11 cellular contexts compared by ENCODE assay signal in the genomic region with DNA sequence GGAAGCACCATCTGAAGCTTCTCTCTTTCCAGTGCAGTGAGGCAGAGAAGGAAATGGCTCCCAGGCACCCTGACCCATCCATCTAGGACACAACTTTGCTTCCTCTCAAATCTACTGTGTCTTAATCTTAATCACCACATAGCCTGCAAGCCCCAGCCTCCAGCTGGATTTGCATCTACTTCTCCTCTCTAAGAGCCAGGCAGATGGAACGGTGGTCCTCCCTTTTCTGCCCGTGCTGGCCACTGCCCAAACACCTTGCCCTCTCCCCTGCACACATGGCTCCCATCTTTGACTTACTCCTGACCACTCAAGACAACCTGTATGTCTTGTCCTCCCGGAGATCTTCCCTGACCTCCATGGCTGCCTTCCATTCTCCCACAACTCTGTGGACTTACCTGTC. TPM values are rescaled to one million over a fixed set of nuclear protein-coding genes. Genes with fewer than 3 reads are reported as not detected.
"Had no signal": no experiment of that assay in that cellular context is flagged by ENCODE, and none has a peak within 500 bp of the region (broad histone marks: within the 10 kb centered on the region; RNA-seq: fewer than 3 reads in every experiment).

No MANE protein-coding gene starts in this region.

- H3K36me3 ChIP-seq: HAP-1 had no signal

- H3K9me3 ChIP-seq: HAP-1 had no signal

- H3K4me3 ChIP-seq: GM23248, HAP-1, K562 had no signal

- H3K4me3 Mint-ChIP-seq: HFFc6 had no signal

- FAIRE-seq: HTR-8/SVneo, K562 had no signal

- H3K27ac ChIP-seq: GM23248 had no signal

- H3K27ac Mint-ChIP-seq: HFFc6 had no signal

- DNase-seq: GM23248, GOT3, H7, HFFc6, IMR-90 had no signal

- H3K4me1 ChIP-seq: HAP-1 had no signal

- H2AFZ ChIP-seq: GM23248 had no signal

- H3K9ac ChIP-seq: GM23248 had no signal

- ATAC-seq: HCT116, K562 had no signal

RNA-seq across cellular contexts. Expression of a gene that starts 7.4 kb away (rescaled TPM):
- total RNA-seq: GM23248, H4, H7, HFFc6, HT-29, IMR-90, K562 had no signal
- polyA plus RNA-seq: GM23248, IMR-90, K562 had no signal

RNA-seq across cellular contexts. Expression of a gene that starts 35.9 kb away (rescaled TPM):
- total RNA-seq: GM23248, H4, HFFc6, HT-29, IMR-90, K562 had no signal
- polyA plus RNA-seq: GM23248, IMR-90, K562 had no signal
